Comparison of ENCODE assay signal across 8 cellular contexts in genomic region chr2:156333274-156333950, GRCh38. TPM values are rescaled to one million over a fixed set of nuclear protein-coding genes. Genes with fewer than 3 reads are reported as not detected.
DNase-seq lines count a peak whose midpoint lies in the region; ATAC-seq and TF ChIP-seq lines count a peak whose summit lies in the region.

No MANE protein-coding gene starts in this region.

- H3K9me3 ChIP-seq in Panc1 (ENCODE audit: control insufficient read depth, insufficient read depth, low read depth, low read length) (no peaks in the 10 kb centered on the region), mononuclear cell (ENCODE audit: low read depth, low read length) (no peaks in the 10 kb centered on the region), vagina (no peaks in the 10 kb centered on the region)

- H3K27me3 ChIP-seq in Panc1 (ENCODE audit: control insufficient read depth, insufficient read depth, low read length), result no peaks in the 10 kb centered on the region
- H3K27me3 ChIP-seq in mononuclear cell (ENCODE audit: insufficient read depth, low read length), result peaks cover 36% of the 10 kb centered on the region
- no peaks in the 10 kb centered on the region for H3K27me3 ChIP-seq in vagina

- TF ChIP-seq POLR2A in vagina (IDR thresholded peaks at IDR 0.05), result no peak

- TF ChIP-seq CTCF in Panc1 (IDR thresholded peaks at IDR 0.05), result no peak
- TF ChIP-seq CTCF in vagina (IDR thresholded peaks at IDR 0.05), result no peak

- peak overlapping the region; percentile 78 to 83 for H3K4me3 ChIP-seq in Panc1 (ENCODE audit: low read depth in 2 of 2, low read length in 2 of 2)
- H3K4me3 ChIP-seq in mononuclear cell (ENCODE audit: low read length), result peak overlapping the region; percentile 83
- peak overlapping the region; percentile 89 for H3K4me3 ChIP-seq in vagina

- peak; percentile 43 for DNase-seq in Right ventricle myocardium inferior (ENCODE audit: missing footprints)
- DNase-seq in left ventricle myocardium superior, result no peak
- no peak for DNase-seq in Panc1 (ENCODE audit: low read depth, low spot score)
- no peak for DNase-seq in vagina (ENCODE audit: extremely low spot score in 2 of 2)
- no peak for DNase-seq in islet precursor cell

- peak overlapping the region; percentile 65 for H3K27ac ChIP-seq in Panc1 (ENCODE audit: low read length)
- H3K27ac ChIP-seq in cingulate gyrus (ENCODE audit: low read depth, low read length), result peak overlapping the region; percentile 95
- H3K27ac ChIP-seq in vagina, result peak overlapping the region; percentile 100

- intact Hi-C loops in Right ventricle myocardium inferior (cut with DNase I) (loop anchor here (5.0 kb wide), 1 partner anchor 254 kb away; no protein-coding TSS in a partner anchor), left ventricle myocardium superior (cut with micrococcal nuclease) (no loop called here), Panc1 (cut with micrococcal nuclease; ENCODE audit: unreplicated experiment) (loop anchor here (10.0 kb wide), 2 partner anchors 561 to 959 kb away; no protein-coding TSS in a partner anchor), vagina (cut with DNase I) (loop anchor here (5.0 kb wide), 1 partner anchor 369 kb away; no protein-coding TSS in a partner anchor)

- peaks cover 14% of the 10 kb centered on the region for H3K4me1 ChIP-seq in Panc1 (ENCODE audit: control insufficient read depth, insufficient read depth, low read length)
- H3K4me1 ChIP-seq in mononuclear cell (ENCODE audit: insufficient read depth, low read length), result peaks cover 51% of the 10 kb centered on the region
- H3K4me1 ChIP-seq in vagina, result peaks cover 12% of the 10 kb centered on the region

- CTCF ChIA-PET in Panc1 (lab: Charles Lee), result interaction anchor here (1.0 to 1.5 kb wide), 2 partner anchors 9 to 956 kb away, joined by 5 to 19 read pairs; no protein-coding TSS in a partner anchor

- H3K36me3 ChIP-seq in Panc1 (ENCODE audit: control insufficient read depth, insufficient read depth, low read length), result peaks cover 4% of the 10 kb centered on the region; the same call in 1 of the 2 replicates
- H3K36me3 ChIP-seq in vagina, result peaks cover 0 to 3% of the 10 kb centered on the region in 2 donors

- ATAC-seq in Right ventricle myocardium inferior, result peak; percentile 0
- no peak for ATAC-seq in left ventricle myocardium superior
- ATAC-seq in HG02840 (IDR thresholded peaks at IDR 0.05; ENCODE audit: low FRiP score, unreplicated experiment), result peak; percentile 17
- ATAC-seq in Panc1, result peak; percentile 22

- POLR2A ChIA-PET in Panc1 (lab: Charles Lee), result interaction anchor here (1.2 kb wide), 1 partner anchor 67 kb away, joined by 5 read pairs; no protein-coding TSS in a partner anchor

- in situ Hi-C loops in Panc1 (cut with HindIII; ENCODE audit: low pct_unique_long_range_greater_than_20kb, low sequenced_read_pairs), result no loop called here

- BruUV-seq in Panc1 (replicated peaks; lab: Mats Ljungman, UMichigan), result no TSS peak

RNA-seq across cellular contexts. Expression of gene NR4A2, which starts 0.9 kb away (rescaled TPM):
- 1.6 TPM for total RNA-seq in Right ventricle myocardium inferior
- total RNA-seq in left ventricle myocardium superior, result 1.4 TPM
- total RNA-seq in Panc1 (2021; ENCODE audit: unreplicated experiment), result 0.85 TPM
- polyA plus RNA-seq in Panc1 (2012; ENCODE audit: insufficient read length), result 0.91 TPM
- 83.3 TPM for total RNA-seq in mononuclear cell
- total RNA-seq in vagina, result 17.2 TPM
